Comparison of ENCODE assay signal across 1 cellular context in the genomic region with DNA sequence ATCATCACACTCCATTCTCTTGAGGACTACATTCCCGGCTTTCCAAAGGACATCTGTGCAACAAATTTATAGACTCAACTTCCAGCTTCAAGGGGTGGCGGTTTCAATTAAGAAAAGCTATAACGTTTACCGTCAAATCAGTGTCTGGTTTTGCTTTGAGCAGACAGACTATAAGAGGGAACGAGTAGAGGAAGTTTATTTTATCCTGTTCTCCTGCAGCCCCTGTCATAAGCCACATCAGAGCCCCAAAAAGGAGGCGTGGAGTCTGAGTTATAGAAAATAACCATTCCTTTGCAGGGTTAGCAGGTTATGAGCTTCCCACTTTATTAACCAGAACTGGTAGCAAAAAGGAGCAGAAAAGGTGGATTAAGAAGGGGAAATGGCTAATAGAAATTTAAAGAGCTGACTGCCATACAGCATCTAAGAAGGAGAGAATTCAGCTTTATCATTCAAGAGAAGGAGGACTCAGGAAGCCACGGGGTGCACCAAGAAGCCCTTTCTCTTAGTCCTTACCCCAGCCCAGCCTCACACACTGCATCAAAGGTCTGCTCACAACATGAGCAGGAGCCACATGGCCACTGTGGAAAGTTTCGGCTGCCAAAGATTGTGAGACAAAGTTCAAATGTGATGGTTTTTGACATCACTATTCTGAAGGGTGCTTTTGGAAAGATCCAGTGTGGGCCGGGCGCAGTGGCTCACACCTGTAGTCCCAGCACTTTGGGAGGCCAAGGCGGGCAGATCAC.
TF ChIP-seq lines count a peak whose summit lies in the region.

No MANE protein-coding gene starts in this region.

TF ChIP-seq in H1, 55 proteins besides CTCF, POLR2A, EP300 and RAD21:
- TF ChIP-seq TEAD4 (IDR thresholded peaks at IDR 0.05; ENCODE audit: low read depth, low read length) (no peak), CBX8 (IDR thresholded peaks at IDR 0.05; ENCODE audit: borderline replicate concordance, low read depth, low read length) (no peak), KDM1A (IDR thresholded peaks at IDR 0.05; ENCODE audit: borderline replicate concordance, low read length) (no peak), SAP30 (IDR thresholded peaks at IDR 0.05; ENCODE audit: insufficient read depth, insufficient replicate concordance, low read length) (no peak), GTF2F1 (IDR thresholded peaks at IDR 0.05; ENCODE audit: borderline replicate concordance, low read depth, low read length) (no peak), CTBP2 (IDR thresholded peaks at IDR 0.05; ENCODE audit: borderline replicate concordance, insufficient read depth, insufficient read length, low read length) (no peak)
- TF ChIP-seq, protein P1, sequence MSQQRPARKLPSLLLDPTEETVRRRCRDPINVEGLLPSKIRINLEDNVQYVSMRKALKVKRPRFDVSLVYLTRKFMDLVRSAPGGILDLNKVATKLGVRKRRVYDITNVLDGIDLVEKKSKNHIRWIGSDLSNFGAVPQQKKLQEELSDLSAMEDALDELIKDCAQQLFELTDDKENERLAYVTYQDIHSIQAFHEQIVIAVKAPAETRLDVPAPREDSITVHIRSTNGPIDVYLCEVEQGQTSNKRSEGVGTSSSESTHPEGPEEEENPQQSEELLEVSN (IDR thresholded peaks at IDR 0.05), result peak; percentile 24; the same call in 1 of the 2 replicates
